8 cellular contexts compared by ENCODE assay signal in the genomic region with DNA sequence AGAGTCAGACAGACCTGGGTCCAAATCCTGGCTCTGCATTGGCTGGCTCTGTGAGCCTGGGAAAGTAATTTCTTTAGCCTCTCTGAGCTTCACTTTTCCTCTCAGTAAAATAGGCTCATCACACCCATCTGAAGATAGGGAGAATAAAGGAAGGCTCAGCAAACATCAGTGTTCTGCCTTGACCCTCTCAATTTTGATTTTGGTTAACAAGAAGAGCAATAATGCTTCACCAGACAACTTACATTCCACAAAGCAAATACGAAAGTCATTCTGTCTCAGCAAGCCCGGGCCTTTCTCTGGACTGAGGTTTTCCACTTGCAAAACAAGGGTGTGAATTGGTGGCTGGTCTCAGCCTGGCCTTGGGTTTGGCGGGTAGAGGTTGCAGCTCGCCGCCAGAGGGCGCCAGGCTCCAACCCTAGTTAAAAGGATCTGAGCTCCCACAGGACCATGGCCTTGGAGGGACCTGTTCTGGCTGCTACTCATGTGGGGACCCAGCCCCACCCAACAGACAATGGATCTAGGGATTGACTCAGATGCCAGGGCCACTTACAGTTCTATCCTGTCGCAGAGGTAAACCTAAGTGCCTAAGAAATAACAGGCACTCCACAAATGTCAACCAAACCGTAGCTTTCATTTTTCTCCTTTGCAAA. TPM values are rescaled to one million over a fixed set of nuclear protein-coding genes. Genes with fewer than 3 reads are reported as not detected.
A peak's percentile ranks its signal among the peaks of the same experiment; 100 is the strongest.
DNase-seq lines count a peak whose midpoint lies in the region; ATAC-seq and TF ChIP-seq lines count a peak whose summit lies in the region.

No MANE protein-coding gene starts in this region.

- ATAC-seq in activated T-helper 17 cell treated with anti-CD3 and anti-CD28 coated beads, Interleukin-2, amount 50 U/mL, for 72 hours (replicated peaks): peak; percentile 94
- no peak for ATAC-seq in HG02870 (IDR thresholded peaks at IDR 0.05; ENCODE audit: unreplicated experiment)

- H3K27ac ChIP-seq in neutrophil: no peak overlapping the region
- H3K27ac ChIP-seq in substantia nigra (ENCODE audit: low read depth, low read length, poor library complexity, severe bottlenecking): no peak overlapping the region

- H3K4me3 Mint-ChIP-seq in activated T-helper 17 cell treated with anti-CD3 and anti-CD28 coated beads, Interleukin-2, amount 50 U/mL, for 72 hours: peak overlapping the region; percentile 0

- H3K4me3 ChIP-seq in LNCaP clone FGC (ENCODE audit: low read depth, low read length) (no peak overlapping the region), neutrophil (ENCODE audit: low read depth in 1 of 2, low read length in 1 of 2) (no peak overlapping the region)

- H3K9me3 ChIP-seq in neutrophil: no peaks in the 10 kb centered on the region

- H3K9me3 Mint-ChIP-seq in activated T-helper 17 cell treated with anti-CD3 and anti-CD28 coated beads, Interleukin-2, amount 50 U/mL, for 72 hours: no peaks in the 10 kb centered on the region

- TF ChIP-seq CTCF in LNCaP clone FGC (IDR thresholded peaks at IDR 0.05; ENCODE audit: control insufficient read depth, extremely low read depth, insufficient read depth): peak; percentile 81
- peak; percentile 81 for TF ChIP-seq CTCF in neutrophil (IDR thresholded peaks at IDR 0.05)

- no peak overlapping the region for H3K27ac Mint-ChIP-seq in activated T-helper 17 cell treated with anti-CD3 and anti-CD28 coated beads, Interleukin-2, amount 50 U/mL, for 72 hours

- DNase-seq in GM03348 (ENCODE audit: low spot score) (peak; percentile 89), LNCaP clone FGC (ENCODE audit: low read depth) (no peak), SHP77 (lab: John Stamatoyannopoulos, UW) (peak; percentile 58 to 59), fibroblast of the conjunctiva (ENCODE audit: low read depth) (peak; percentile 65), substantia nigra (lab: John Stamatoyannopoulos, UW) (peak in 48 of 49 donors; percentile 7 to 85 (median 64))

- H3K27me3 Mint-ChIP-seq in activated T-helper 17 cell treated with anti-CD3 and anti-CD28 coated beads, Interleukin-2, amount 50 U/mL, for 72 hours: peaks cover 5% of the 10 kb centered on the region

- no peaks in the 10 kb centered on the region for H3K4me1 ChIP-seq in neutrophil (ENCODE audit: control insufficient read depth in 1 of 2, insufficient read depth in 1 of 2, low read depth in 1 of 2, low read length in 1 of 2)

- H3K4me1 Mint-ChIP-seq in activated T-helper 17 cell treated with anti-CD3 and anti-CD28 coated beads, Interleukin-2, amount 50 U/mL, for 72 hours: peaks cover 5% of the 10 kb centered on the region

- H3K36me3 Mint-ChIP-seq in activated T-helper 17 cell treated with anti-CD3 and anti-CD28 coated beads, Interleukin-2, amount 50 U/mL, for 72 hours (ENCODE audit: low read depth): no peaks in the 10 kb centered on the region

- H3K27me3 ChIP-seq in neutrophil: peaks cover 21% of the 10 kb centered on the region

- no peaks in the 10 kb centered on the region for H3K36me3 ChIP-seq in neutrophil

RNA-seq across cellular contexts. Expression of a gene that starts 1.6 kb away (rescaled TPM):
- total RNA-seq in activated T-helper 17 cell treated with anti-CD3 and anti-CD28 coated beads, Interleukin-2, amount 50 U/mL, for 72 hours: 1 to 10 TPM in 1 of 2 donors, under 1 TPM in 1; 0.90 to 1.9 TPM

RNA-seq across cellular contexts. Expression of a gene that starts 9.8 kb away (rescaled TPM):
- not detected for total RNA-seq in activated T-helper 17 cell treated with anti-CD3 and anti-CD28 coated beads, Interleukin-2, amount 50 U/mL, for 72 hours

RNA-seq across cellular contexts. Expression of a gene that starts 36.6 kb away (rescaled TPM):
- total RNA-seq in activated T-helper 17 cell treated with anti-CD3 and anti-CD28 coated beads, Interleukin-2, amount 50 U/mL, for 72 hours: 1 to 10 TPM; 1.3 to 3.3 TPM
